ENCODE assay signal across 15 cellular contexts in genomic region chr7:35908305-35909223, GRCh38.
A peak's percentile ranks its signal among the peaks of the same experiment; 100 is the strongest.
DNase-seq lines count a peak whose midpoint lies in the region; ATAC-seq and TF ChIP-seq lines count a peak whose summit lies in the region.
"Had no signal": no experiment of that assay in that cellular context is flagged by ENCODE, and none has a peak within 500 bp of the region (broad histone marks: within the 10 kb centered on the region; RNA-seq: fewer than 3 reads in every experiment).

No MANE protein-coding gene starts in this region.

- peaks cover 14% of the 10 kb centered on the region for H3K4me1 Mint-ChIP-seq in activated naive CD8-positive, alpha-beta T cell (ENCODE audit: low read depth)
- H3K4me1 Mint-ChIP-seq in activated naive CD8-positive, alpha-beta T cell treated with anti-CD3 and anti-CD28 coated beads, Interleukin-2, amount 50 U/mL, for 24 hours = peaks cover 10% of the 10 kb centered on the region

- H3K36me3 ChIP-seq in upper lobe of left lung = peaks cover 0 to 20% (median 6%) of the 10 kb centered on the region in 4 donors

- H3K4me3 ChIP-seq in upper lobe of left lung = no peak overlapping the region
- H3K4me3 ChIP-seq: thoracic aorta had no signal

- H3K4me3 Mint-ChIP-seq in activated naive CD8-positive, alpha-beta T cell = no peak overlapping the region
- no peak overlapping the region for H3K4me3 Mint-ChIP-seq in activated naive CD8-positive, alpha-beta T cell treated with anti-CD3 and anti-CD28 coated beads, Interleukin-2, amount 50 U/mL, for 24 hours
- H3K4me3 Mint-ChIP-seq: activated CD4-positive, alpha-beta memory T cell treated with anti-CD3 and anti-CD28 coated beads for 36 hours had no signal

- peak overlapping the region; percentile 60 for H3K27ac ChIP-seq in caudate nucleus (ENCODE audit: low read depth, low read length)
- peak overlapping the region; percentile 66 for H3K27ac ChIP-seq in layer of hippocampus (ENCODE audit: low read depth, low read length)
- H3K27ac ChIP-seq in upper lobe of left lung = no peak overlapping the region
- H3K27ac ChIP-seq: thoracic aorta had no signal

- no peaks in the 10 kb centered on the region for H3K27me3 Mint-ChIP-seq in activated naive CD8-positive, alpha-beta T cell
- H3K27me3 Mint-ChIP-seq in activated naive CD8-positive, alpha-beta T cell treated with anti-CD3 and anti-CD28 coated beads, Interleukin-2, amount 50 U/mL, for 24 hours = no peaks in the 10 kb centered on the region
- H3K27me3 Mint-ChIP-seq: activated CD4-positive, alpha-beta memory T cell treated with anti-CD3 and anti-CD28 coated beads for 36 hours had no signal

- peaks cover 0 to 3% (median 0%) of the 10 kb centered on the region in 4 donors for H3K4me1 ChIP-seq in upper lobe of left lung

- no peak for TF ChIP-seq CTCF in upper lobe of left lung (IDR thresholded peaks at IDR 0.05)

- 53 to 60% methylated on average over 11 of the region's 11 CpGs for WGBS in upper lobe of left lung, 2 donors

- H3K27me3 ChIP-seq in layer of hippocampus (ENCODE audit: control insufficient read depth, insufficient read depth, low read length) (no peaks in the 10 kb centered on the region), upper lobe of left lung (no peaks in the 10 kb centered on the region)

- no peak for DNase-seq in activated naive CD8-positive, alpha-beta T cell treated with anti-CD3 and anti-CD28 coated beads, Interleukin-2, amount 50 U/mL, for 24 hours
- peak in 47 of 61 donors; percentile 4 to 80 (median 32) for DNase-seq in caudate nucleus (lab: John Stamatoyannopoulos, UW)
- peak; percentile 67 for DNase-seq in superior temporal gyrus (ENCODE audit: extremely low spot score)
- DNase-seq in NCI-H69 (lab: John Stamatoyannopoulos, UW) = no peak
- no peak for DNase-seq in effector CD4-positive, alpha-beta T cell
- no peak for DNase-seq in upper lobe of left lung
- DNase-seq: activated CD4-positive, alpha-beta memory T cell treated with anti-CD3 and anti-CD28 coated beads for 36 hours; activated effector memory CD4-positive, alpha-beta T cell treated with anti-CD3 and anti-CD28 coated beads, Interleukin-2, amount 50 U/mL, for 16 hours; Calu3; foreskin fibroblast; Kasumi-1; NCI-H2227 treated with DMSO at 0.1 percent for 48 hours had no signal

- ATAC-seq in activated naive CD8-positive, alpha-beta T cell treated with anti-CD3 and anti-CD28 coated beads, Interleukin-2, amount 50 U/mL, for 24 hours = no peak
- no peak for ATAC-seq in upper lobe of left lung (ENCODE audit: low FRiP score in 2 of 2)

- no peaks in the 10 kb centered on the region for H3K9me3 Mint-ChIP-seq in activated naive CD8-positive, alpha-beta T cell (ENCODE audit: low read depth)
- H3K9me3 Mint-ChIP-seq in activated naive CD8-positive, alpha-beta T cell treated with anti-CD3 and anti-CD28 coated beads, Interleukin-2, amount 50 U/mL, for 24 hours = no peaks in the 10 kb centered on the region

- H3K27ac Mint-ChIP-seq in activated naive CD8-positive, alpha-beta T cell = peak overlapping the region; percentile 64
- no peak overlapping the region for H3K27ac Mint-ChIP-seq in activated naive CD8-positive, alpha-beta T cell treated with anti-CD3 and anti-CD28 coated beads, Interleukin-2, amount 50 U/mL, for 24 hours
- H3K27ac Mint-ChIP-seq: activated CD4-positive, alpha-beta memory T cell treated with anti-CD3 and anti-CD28 coated beads for 36 hours had no signal

- no peak for TF ChIP-seq EP300 in upper lobe of left lung (IDR thresholded peaks at IDR 0.05)

- peaks cover 6% of the 10 kb centered on the region for H3K36me3 Mint-ChIP-seq in activated naive CD8-positive, alpha-beta T cell
- H3K36me3 Mint-ChIP-seq in activated naive CD8-positive, alpha-beta T cell treated with anti-CD3 and anti-CD28 coated beads, Interleukin-2, amount 50 U/mL, for 24 hours (ENCODE audit: low read depth) = peaks cover 18% of the 10 kb centered on the region

- TF ChIP-seq POLR2A in upper lobe of left lung (IDR thresholded peaks at IDR 0.05) = no peak

- no peaks in the 10 kb centered on the region for H3K9me3 ChIP-seq in upper lobe of left lung
- H3K9me3 ChIP-seq: thoracic aorta had no signal

Comparison
In these comparisons a context has a peak if more than half of its experiments do, and no peak if none do; other contexts are left out.
1. DNase-seq: peak in caudate nucleus (47 of 61) and superior temporal gyrus (single experiment); none in activated naive CD8-positive, alpha-beta T cell treated with anti-CD3 and anti-CD28 coated beads, Interleukin-2, amount 50 U/mL, for 24 hours (single experiment), NCI-H69 (single experiment), effector CD4-positive, alpha-beta T cell (single experiment) and upper lobe of left lung (0 of 2).
2. H3K27ac ChIP-seq: peak in caudate nucleus (single experiment) and layer of hippocampus (single experiment); none in upper lobe of left lung (0 of 4).